In genomic region chr18:6731197-6731596, GRCh38 we compare ENCODE assay signal across 11 cellular contexts. TPM values are rescaled to one million over a fixed set of nuclear protein-coding genes. Genes with fewer than 3 reads are reported as not detected.
DNase-seq lines count a peak whose midpoint lies in the region; ATAC-seq and TF ChIP-seq lines count a peak whose summit lies in the region.
"Had no signal": no experiment of that assay in that cellular context is flagged by ENCODE, and none has a peak within 500 bp of the region (broad histone marks: within the 10 kb centered on the region; RNA-seq: fewer than 3 reads in every experiment).

No MANE protein-coding gene starts in this region.

- TF ChIP-seq CTCF in AG04450 (IDR thresholded peaks at IDR 0.05; ENCODE audit: low read depth, low read length): no peak
- no peak for TF ChIP-seq CTCF in mesothelial cell of epicardium (IDR thresholded peaks at IDR 0.05; ENCODE audit: unreplicated experiment)
- no peak for TF ChIP-seq CTCF in dorsolateral prefrontal cortex (IDR thresholded peaks at IDR 0.05 in 54 of 56, conservative IDR thresholded peaks at IDR 0.05 in 2 of 56; ENCODE audit: low read depth in 1 of 56, partially characterized antibody in 56 of 56)

- no peak overlapping the region for H3K9ac ChIP-seq in HUES6 (ENCODE audit: low read length)

- H3K36me3 ChIP-seq in HUES6 (ENCODE audit: control insufficient read depth, insufficient read depth, low read length) (no peaks in the 10 kb centered on the region), HAP-1 (replicated peaks) (no peaks in the 10 kb centered on the region)

- H3K27me3 Mint-ChIP-seq in mesothelial cell of epicardium (ENCODE audit: low read depth): no peaks in the 10 kb centered on the region

- no peak for ATAC-seq in Right ventricle myocardium inferior

- peak overlapping the region; percentile 92 for H3K4me3 Mint-ChIP-seq in mesothelial cell of epicardium
- H3K4me3 Mint-ChIP-seq: CD4-positive, alpha-beta T cell; memory B cell had no signal

- H3K4me1 ChIP-seq in HUES6 (ENCODE audit: control insufficient read depth, insufficient read depth, low read length) (peaks cover 45% of the 10 kb centered on the region), HAP-1 (no peaks in the 10 kb centered on the region)

- H3K9me3 ChIP-seq in AG04450 (ENCODE audit: control insufficient read depth, insufficient read depth, low read length) (no peaks in the 10 kb centered on the region), HUES6 (ENCODE audit: control insufficient read depth, insufficient read depth, low read depth, low read length) (no peaks in the 10 kb centered on the region), HAP-1 (no peaks in the 10 kb centered on the region)

- CTCF ChIA-PET in AG04450 (lab: Charles Lee): interaction anchor here (1.7 to 2.0 kb wide), 2 partner anchors 10 to 154 kb away, joined by 6 read pairs; no protein-coding TSS in a partner anchor

- H3K27ac ChIP-seq in AG04450 (ENCODE audit: low read depth, low read length): peak overlapping the region; percentile 11
- H3K27ac ChIP-seq in HUES6 (ENCODE audit: low read depth, low read length): no peak overlapping the region
- H3K27ac ChIP-seq in dorsolateral prefrontal cortex: peak overlapping the region in 5 of 59 donors; percentile 9 to 78 (median 21)

- H3K9me3 Mint-ChIP-seq in mesothelial cell of epicardium: no peaks in the 10 kb centered on the region
- H3K9me3 Mint-ChIP-seq: CD4-positive, alpha-beta T cell had no signal

- POLR2A ChIA-PET in AG04450 (lab: Yijun Ruan, JAX): interaction anchor here (0.9 to 2.3 kb wide), 4 partner anchors 10 to 149 kb away, joined by 3 to 22 read pairs (median 8); no protein-coding TSS in a partner anchor

- H3K4me1 Mint-ChIP-seq in mesothelial cell of epicardium: peaks cover 75% of the 10 kb centered on the region

- H3K4me3 ChIP-seq in AG04450 (ENCODE audit: low read depth, low read length): peak overlapping the region; percentile 72
- H3K4me3 ChIP-seq in HUES6 (ENCODE audit: low read depth, low read length): peak overlapping the region; percentile 91; the same call in 1 of the 2 replicates
- H3K4me3 ChIP-seq in HAP-1: no peak overlapping the region
- peak overlapping the region in 15 of 59 donors; percentile 3 to 78 (median 69) for H3K4me3 ChIP-seq in dorsolateral prefrontal cortex

- peaks cover 3% of the 10 kb centered on the region for H3K36me3 Mint-ChIP-seq in mesothelial cell of epicardium
- H3K36me3 Mint-ChIP-seq: memory B cell had no signal

- intact Hi-C loops in dorsolateral prefrontal cortex (cut with DNase I) (no loop called here), Right ventricle myocardium inferior (cut with DNase I) (no loop called here)

- H3K27me3 ChIP-seq in AG04450 (ENCODE audit: control insufficient read depth, insufficient read depth, low read length) (no peaks in the 10 kb centered on the region), HUES6 (ENCODE audit: control insufficient read depth, insufficient read depth, low read length) (no peaks in the 10 kb centered on the region), HAP-1 (ENCODE audit: low read depth) (no peaks in the 10 kb centered on the region), dorsolateral prefrontal cortex (peaks cover 0 to 11% (median 0%) of the 10 kb centered on the region in 45 donors)

- in situ Hi-C loops in HAP-1 (cut with MboI; ENCODE audit: low sequenced_read_pairs): no loop called here

- peak overlapping the region; percentile 99 for H3K27ac Mint-ChIP-seq in mesothelial cell of epicardium
- H3K27ac Mint-ChIP-seq: CD4-positive, alpha-beta T cell; memory B cell had no signal

- DNase-seq in AG04450 (ENCODE audit: low read depth, low spot score): peak; percentile 89
- peak; percentile 87 for DNase-seq in brain pericyte (ENCODE audit: low read depth, low spot score)
- DNase-seq in mesothelial cell of epicardium (ENCODE audit: low spot score in 2 of 2, unreplicated experiment in 2 of 2): no peak
- no peak for DNase-seq in anterior cingulate cortex (lab: John Stamatoyannopoulos, UW)
- DNase-seq in HAP-1 (ENCODE audit: low spot score in 2 of 2): no peak
- DNase-seq in dorsolateral prefrontal cortex: no peak
- no peak for DNase-seq in Right ventricle myocardium inferior (ENCODE audit: missing footprints)
- DNase-seq: CD4-positive, alpha-beta T cell; stimulated activated CD4-positive, alpha-beta T cell treated with anti-CD3 and anti-CD28 coated beads, Interleukin-4, amount 100 ng/mL, for 1 hour had no signal

RNA-seq across cellular contexts. Expression of gene ARHGAP28, which starts 1.7 kb away (rescaled TPM):
- polyA plus RNA-seq in AG04450 (2011; rRNA removed): 30.6 and 38.2 TPM in 2 replicates
- 41.1 and 45.7 TPM in 2 replicates for polyA minus RNA-seq in AG04450 (2011; rRNA and poly(A)+ RNA removed)
- total RNA-seq in mesothelial cell of epicardium (153 to 161 TPM (median 159 TPM) in 3 replicates), dorsolateral prefrontal cortex (1 to 10 TPM; 1.1 to 10.0 (median 4.5) TPM), Right ventricle myocardium inferior (1.1 TPM)
- total RNA-seq: CD4-positive, alpha-beta T cell had no signal

Comparison
In these comparisons a context has a peak if more than half of its experiments do, and no peak if none do; other contexts are left out.
1. DNase-seq: peak in AG04450 (single experiment) and brain pericyte (single experiment); none in mesothelial cell of epicardium (0 of 2), anterior cingulate cortex (0 of 58), HAP-1 (0 of 2), dorsolateral prefrontal cortex (0 of 10) and Right ventricle myocardium inferior (single experiment).
2. RNA of gene ARHGAP28, which starts 1.7 kb away (total RNA-seq): 153 to 161 TPM in mesothelial cell of epicardium; 1.1 to 10.0 TPM in dorsolateral prefrontal cortex and 1.1 TPM in Right ventricle myocardium inferior (single experiment); every median in the first group is over 10 times any median in the second.